In the genomic region with DNA sequence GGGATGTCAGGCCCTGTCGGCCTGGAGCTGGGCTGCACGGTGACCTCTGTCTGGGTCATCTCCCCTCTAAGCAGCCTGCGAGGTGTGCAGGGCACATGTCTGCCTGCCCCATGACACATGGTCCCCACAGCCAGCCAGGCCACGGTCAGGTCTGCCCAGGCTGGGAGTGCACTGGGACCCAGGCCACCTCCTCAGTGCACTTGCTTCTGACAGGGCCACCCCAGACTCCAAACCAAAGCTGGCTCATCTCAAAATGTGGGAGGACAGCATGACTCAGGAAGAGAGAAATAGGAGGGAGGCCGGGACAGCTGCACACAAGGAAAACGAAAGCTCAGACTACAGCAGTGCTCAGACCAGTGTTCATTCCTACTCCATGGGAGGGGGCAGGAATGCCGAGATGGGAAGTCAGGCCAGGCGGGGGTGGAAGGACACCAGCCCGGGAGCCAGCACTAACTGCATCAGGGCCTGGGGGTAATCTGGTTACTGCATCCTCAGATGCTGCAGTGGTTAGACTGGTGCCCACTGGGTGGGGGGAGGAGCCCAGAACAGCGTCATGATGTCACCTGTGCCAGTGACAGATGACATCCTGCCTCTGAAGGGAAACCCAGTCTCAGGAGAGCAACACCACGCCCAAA, we compare ENCODE assay signal across 1 cellular context.
A peak's percentile ranks its signal among the peaks of the same experiment; 100 is the strongest.
TF ChIP-seq lines count a peak whose summit lies in the region.

No MANE protein-coding gene starts in this region.

TF ChIP-seq in HEK293, 187 proteins besides CTCF, POLR2A, EP300 and RAD21 (continued from another document):
- TF ChIP-seq HOXC10 (CRISPR knock-in tag; IDR thresholded peaks at IDR 0.05): no peak
- 0 out of 2 replicates have a peak, but pooled peaks have one; percentile 59 for TF ChIP-seq WT1 (tag by site-specific recombination; IDR thresholded peaks at IDR 0.05)
- TF ChIP-seq, protein P1, sequence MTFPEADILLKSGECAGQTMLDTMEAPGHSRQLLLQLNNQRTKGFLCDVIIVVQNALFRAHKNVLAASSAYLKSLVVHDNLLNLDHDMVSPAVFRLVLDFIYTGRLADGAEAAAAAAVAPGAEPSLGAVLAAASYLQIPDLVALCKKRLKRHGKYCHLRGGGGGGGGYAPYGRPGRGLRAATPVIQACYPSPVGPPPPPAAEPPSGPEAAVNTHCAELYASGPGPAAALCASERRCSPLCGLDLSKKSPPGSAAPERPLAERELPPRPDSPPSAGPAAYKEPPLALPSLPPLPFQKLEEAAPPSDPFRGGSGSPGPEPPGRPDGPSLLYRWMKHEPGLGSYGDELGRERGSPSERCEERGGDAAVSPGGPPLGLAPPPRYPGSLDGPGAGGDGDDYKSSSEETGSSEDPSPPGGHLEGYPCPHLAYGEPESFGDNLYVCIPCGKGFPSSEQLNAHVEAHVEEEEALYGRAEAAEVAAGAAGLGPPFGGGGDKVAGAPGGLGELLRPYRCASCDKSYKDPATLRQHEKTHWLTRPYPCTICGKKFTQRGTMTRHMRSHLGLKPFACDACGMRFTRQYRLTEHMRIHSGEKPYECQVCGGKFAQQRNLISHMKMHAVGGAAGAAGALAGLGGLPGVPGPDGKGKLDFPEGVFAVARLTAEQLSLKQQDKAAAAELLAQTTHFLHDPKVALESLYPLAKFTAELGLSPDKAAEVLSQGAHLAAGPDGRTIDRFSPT (tag by site-specific recombination; IDR thresholded peaks at IDR 0.05): peak; percentile 49; the same call in 1 of the 2 replicates
- TF ChIP-seq, protein P2, sequence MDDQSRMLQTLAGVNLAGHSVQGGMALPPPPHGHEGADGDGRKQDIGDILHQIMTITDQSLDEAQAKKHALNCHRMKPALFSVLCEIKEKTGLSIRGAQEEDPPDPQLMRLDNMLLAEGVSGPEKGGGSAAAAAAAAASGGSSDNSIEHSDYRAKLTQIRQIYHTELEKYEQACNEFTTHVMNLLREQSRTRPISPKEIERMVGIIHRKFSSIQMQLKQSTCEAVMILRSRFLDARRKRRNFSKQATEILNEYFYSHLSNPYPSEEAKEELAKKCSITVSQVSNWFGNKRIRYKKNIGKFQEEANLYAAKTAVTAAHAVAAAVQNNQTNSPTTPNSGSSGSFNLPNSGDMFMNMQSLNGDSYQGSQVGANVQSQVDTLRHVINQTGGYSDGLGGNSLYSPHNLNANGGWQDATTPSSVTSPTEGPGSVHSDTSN (CRISPR knock-in tag; IDR thresholded peaks at IDR 0.05): no peak
- 0 out of 2 replicates have a peak, but pooled peaks have one; percentile 28 for TF ChIP-seq SP7 (tag by site-specific recombination; IDR thresholded peaks at IDR 0.05)
- TF ChIP-seq IKZF3 (tag by site-specific recombination; IDR thresholded peaks at IDR 0.05): peak; percentile 51; the same call in 1 of the 2 replicates
- TF ChIP-seq, protein P3, sequence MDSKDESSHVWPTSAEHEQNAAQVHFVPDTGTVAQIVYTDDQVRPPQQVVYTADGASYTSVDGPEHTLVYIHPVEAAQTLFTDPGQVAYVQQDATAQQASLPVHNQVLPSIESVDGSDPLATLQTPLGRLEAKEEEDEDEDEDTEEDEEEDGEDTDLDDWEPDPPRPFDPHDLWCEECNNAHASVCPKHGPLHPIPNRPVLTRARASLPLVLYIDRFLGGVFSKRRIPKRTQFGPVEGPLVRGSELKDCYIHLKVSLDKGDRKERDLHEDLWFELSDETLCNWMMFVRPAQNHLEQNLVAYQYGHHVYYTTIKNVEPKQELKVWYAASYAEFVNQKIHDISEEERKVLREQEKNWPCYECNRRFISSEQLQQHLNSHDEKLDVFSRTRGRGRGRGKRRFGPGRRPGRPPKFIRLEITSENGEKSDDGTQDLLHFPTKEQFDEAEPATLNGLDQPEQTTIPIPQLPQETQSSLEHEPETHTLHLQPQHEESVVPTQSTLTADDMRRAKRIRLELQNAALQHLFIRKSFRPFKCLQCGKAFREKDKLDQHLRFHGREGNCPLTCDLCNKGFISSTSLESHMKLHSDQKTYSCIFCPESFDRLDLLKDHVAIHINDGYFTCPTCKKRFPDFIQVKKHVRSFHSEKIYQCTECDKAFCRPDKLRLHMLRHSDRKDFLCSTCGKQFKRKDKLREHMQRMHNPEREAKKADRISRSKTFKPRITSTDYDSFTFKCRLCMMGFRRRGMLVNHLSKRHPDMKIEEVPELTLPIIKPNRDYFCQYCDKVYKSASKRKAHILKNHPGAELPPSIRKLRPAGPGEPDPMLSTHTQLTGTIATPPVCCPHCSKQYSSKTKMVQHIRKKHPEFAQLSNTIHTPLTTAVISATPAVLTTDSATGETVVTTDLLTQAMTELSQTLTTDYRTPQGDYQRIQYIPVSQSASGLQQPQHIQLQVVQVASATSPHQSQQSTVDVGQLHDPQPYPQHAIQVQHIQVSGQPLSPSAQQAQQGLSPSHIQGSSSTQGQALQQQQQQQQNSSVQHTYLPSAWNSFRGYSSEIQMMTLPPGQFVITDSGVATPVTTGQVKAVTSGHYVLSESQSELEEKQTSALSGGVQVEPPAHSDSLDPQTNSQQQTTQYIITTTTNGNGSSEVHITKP (tag by site-specific recombination; IDR thresholded peaks at IDR 0.05): peak; percentile 38; the same call in 1 of the 2 replicates
- peak; percentile 65; the same call in 1 of the 2 replicates for TF ChIP-seq ZNF600 (tag by site-specific recombination; IDR thresholded peaks at IDR 0.05)
- no peak for TF ChIP-seq ZNF76 (tag by site-specific recombination; IDR thresholded peaks at IDR 0.05; ENCODE audit: borderline replicate concordance, low read depth)
- TF ChIP-seq ZNF211 (tag by site-specific recombination; IDR thresholded peaks at IDR 0.05; ENCODE audit: low read depth): no peak
- TF ChIP-seq ZFHX2 (tag by site-specific recombination; conservative IDR thresholded peaks at IDR 0.05): peak; percentile 41; the same call in 1 of the 2 replicates
- peak; percentile 81 for TF ChIP-seq ZNF341 (tag by site-specific recombination; IDR thresholded peaks at IDR 0.05; ENCODE audit: low read depth)
- TF ChIP-seq KLF1 (tag by site-specific recombination; IDR thresholded peaks at IDR 0.05): peak; percentile 76
- TF ChIP-seq ZNF629 (tag by site-specific recombination; IDR thresholded peaks at IDR 0.05): peak; percentile 80
- peak; percentile 54; the same call in 1 of the 2 replicates for TF ChIP-seq ZBTB20 (tag by site-specific recombination; IDR thresholded peaks at IDR 0.05)
- peak; percentile 53 for TF ChIP-seq ZBTB17 (tag by site-specific recombination; IDR thresholded peaks at IDR 0.05)
- TF ChIP-seq OSR2 (tag by site-specific recombination; IDR thresholded peaks at IDR 0.05): peak; percentile 75
- no peak for TF ChIP-seq ZNF521 (tag by site-specific recombination; IDR thresholded peaks at IDR 0.05)
- no peak for TF ChIP-seq SETDB1 (IDR thresholded peaks at IDR 0.05; ENCODE audit: insufficient read length, low read length)
- TF ChIP-seq, protein P4, sequence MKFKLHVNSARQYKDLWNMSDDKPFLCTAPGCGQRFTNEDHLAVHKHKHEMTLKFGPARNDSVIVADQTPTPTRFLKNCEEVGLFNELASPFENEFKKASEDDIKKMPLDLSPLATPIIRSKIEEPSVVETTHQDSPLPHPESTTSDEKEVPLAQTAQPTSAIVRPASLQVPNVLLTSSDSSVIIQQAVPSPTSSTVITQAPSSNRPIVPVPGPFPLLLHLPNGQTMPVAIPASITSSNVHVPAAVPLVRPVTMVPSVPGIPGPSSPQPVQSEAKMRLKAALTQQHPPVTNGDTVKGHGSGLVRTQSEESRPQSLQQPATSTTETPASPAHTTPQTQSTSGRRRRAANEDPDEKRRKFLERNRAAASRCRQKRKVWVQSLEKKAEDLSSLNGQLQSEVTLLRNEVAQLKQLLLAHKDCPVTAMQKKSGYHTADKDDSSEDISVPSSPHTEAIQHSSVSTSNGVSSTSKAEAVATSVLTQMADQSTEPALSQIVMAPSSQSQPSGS (tag by site-specific recombination; IDR thresholded peaks at IDR 0.05; ENCODE audit: low read depth): 0 out of 2 replicates have a peak, but pooled peaks have one; percentile 49
- TF ChIP-seq ZNF366 (tag by site-specific recombination; conservative IDR thresholded peaks at IDR 0.05): 0 out of 2 replicates have a peak, but pooled peaks have one; percentile 18
- peak; percentile 15; the same call in 1 of the 2 replicates for TF ChIP-seq SP2 (tag by site-specific recombination; IDR thresholded peaks at IDR 0.05)
- TF ChIP-seq GLIS1 (tag by site-specific recombination; IDR thresholded peaks at IDR 0.05): peak; percentile 42
- TF ChIP-seq SCRT1 (tag by site-specific recombination; IDR thresholded peaks at IDR 0.05; ENCODE audit: borderline replicate concordance): no peak
- TF ChIP-seq ZFP69B (tag by site-specific recombination; IDR thresholded peaks at IDR 0.05): no peak
- peak; percentile 63; the same call in 1 of the 2 replicates for TF ChIP-seq KLF8 (tag by site-specific recombination; IDR thresholded peaks at IDR 0.05)
- no peak for TF ChIP-seq ZNF610 (tag by site-specific recombination; IDR thresholded peaks at IDR 0.05; ENCODE audit: borderline replicate concordance)
- TF ChIP-seq, protein P5, sequence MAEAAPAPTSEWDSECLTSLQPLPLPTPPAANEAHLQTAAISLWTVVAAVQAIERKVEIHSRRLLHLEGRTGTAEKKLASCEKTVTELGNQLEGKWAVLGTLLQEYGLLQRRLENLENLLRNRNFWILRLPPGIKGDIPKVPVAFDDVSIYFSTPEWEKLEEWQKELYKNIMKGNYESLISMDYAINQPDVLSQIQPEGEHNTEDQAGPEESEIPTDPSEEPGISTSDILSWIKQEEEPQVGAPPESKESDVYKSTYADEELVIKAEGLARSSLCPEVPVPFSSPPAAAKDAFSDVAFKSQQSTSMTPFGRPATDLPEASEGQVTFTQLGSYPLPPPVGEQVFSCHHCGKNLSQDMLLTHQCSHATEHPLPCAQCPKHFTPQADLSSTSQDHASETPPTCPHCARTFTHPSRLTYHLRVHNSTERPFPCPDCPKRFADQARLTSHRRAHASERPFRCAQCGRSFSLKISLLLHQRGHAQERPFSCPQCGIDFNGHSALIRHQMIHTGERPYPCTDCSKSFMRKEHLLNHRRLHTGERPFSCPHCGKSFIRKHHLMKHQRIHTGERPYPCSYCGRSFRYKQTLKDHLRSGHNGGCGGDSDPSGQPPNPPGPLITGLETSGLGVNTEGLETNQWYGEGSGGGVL (tag by site-specific recombination; IDR thresholded peaks at IDR 0.05): no peak
- TF ChIP-seq ZBTB21 (tag by site-specific recombination; IDR thresholded peaks at IDR 0.05): peak; percentile 23; the same call in 1 of the 2 replicates
- no peak for TF ChIP-seq ZNF274 (IDR thresholded peaks at IDR 0.05; ENCODE audit: low read length)
- no peak for TF ChIP-seq ZNF274 (tag by site-specific recombination; IDR thresholded peaks at IDR 0.05; ENCODE audit: borderline replicate concordance)
- TF ChIP-seq, protein P6, sequence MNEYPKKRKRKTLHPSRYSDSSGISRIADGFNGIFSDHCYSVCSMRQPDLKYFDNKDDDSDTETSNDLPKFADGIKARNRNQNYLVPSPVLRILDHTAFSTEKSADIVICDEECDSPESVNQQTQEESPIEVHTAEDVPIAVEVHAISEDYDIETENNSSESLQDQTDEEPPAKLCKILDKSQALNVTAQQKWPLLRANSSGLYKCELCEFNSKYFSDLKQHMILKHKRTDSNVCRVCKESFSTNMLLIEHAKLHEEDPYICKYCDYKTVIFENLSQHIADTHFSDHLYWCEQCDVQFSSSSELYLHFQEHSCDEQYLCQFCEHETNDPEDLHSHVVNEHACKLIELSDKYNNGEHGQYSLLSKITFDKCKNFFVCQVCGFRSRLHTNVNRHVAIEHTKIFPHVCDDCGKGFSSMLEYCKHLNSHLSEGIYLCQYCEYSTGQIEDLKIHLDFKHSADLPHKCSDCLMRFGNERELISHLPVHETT (tag by site-specific recombination; IDR thresholded peaks at IDR 0.05): 0 out of 2 replicates have a peak, but pooled peaks have one; percentile 20
- TF ChIP-seq ZNF133 (tag by site-specific recombination; IDR thresholded peaks at IDR 0.05): no peak
- peak; percentile 18; the same call in 1 of the 2 replicates for TF ChIP-seq EGR2 (tag by site-specific recombination; IDR thresholded peaks at IDR 0.05; ENCODE audit: low read depth)
- TF ChIP-seq, protein P7, sequence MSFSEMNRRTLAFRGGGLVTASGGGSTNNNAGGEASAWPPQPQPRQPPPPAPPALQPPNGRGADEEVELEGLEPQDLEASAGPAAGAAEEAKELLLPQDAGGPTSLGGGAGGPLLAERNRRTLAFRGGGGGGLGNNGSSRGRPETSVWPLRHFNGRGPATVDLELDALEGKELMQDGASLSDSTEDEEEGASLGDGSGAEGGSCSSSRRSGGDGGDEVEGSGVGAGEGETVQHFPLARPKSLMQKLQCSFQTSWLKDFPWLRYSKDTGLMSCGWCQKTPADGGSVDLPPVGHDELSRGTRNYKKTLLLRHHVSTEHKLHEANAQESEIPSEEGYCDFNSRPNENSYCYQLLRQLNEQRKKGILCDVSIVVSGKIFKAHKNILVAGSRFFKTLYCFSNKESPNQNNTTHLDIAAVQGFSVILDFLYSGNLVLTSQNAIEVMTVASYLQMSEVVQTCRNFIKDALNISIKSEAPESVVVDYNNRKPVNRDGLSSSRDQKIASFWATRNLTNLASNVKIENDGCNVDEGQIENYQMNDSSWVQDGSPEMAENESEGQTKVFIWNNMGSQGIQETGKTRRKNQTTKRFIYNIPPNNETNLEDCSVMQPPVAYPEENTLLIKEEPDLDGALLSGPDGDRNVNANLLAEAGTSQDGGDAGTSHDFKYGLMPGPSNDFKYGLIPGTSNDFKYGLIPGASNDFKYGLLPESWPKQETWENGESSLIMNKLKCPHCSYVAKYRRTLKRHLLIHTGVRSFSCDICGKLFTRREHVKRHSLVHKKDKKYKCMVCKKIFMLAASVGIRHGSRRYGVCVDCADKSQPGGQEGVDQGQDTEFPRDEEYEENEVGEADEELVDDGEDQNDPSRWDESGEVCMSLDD (tag by site-specific recombination; IDR thresholded peaks at IDR 0.05): 0 out of 2 replicates have a peak, but pooled peaks have one; percentile 20
